8 cellular contexts compared by ENCODE assay signal in genomic region chr5:137320056-137321045, GRCh38.
DNase-seq lines count a peak whose midpoint lies in the region; ATAC-seq and TF ChIP-seq lines count a peak whose summit lies in the region.

No MANE protein-coding gene starts in this region.

- DNase-seq in DND-41 = peak; percentile 40
- peak; percentile 21 for DNase-seq in HCT116 (ENCODE audit: low read depth, low spot score)
- DNase-seq in NCI-H2227 treated with DMSO at 0.1 percent for 48 hours (lab: John Stamatoyannopoulos, UW) = peak; percentile 5
- peak; percentile 27 for DNase-seq in activated CD8-positive, alpha-beta T cell treated with anti-CD3 and anti-CD28 coated beads for 36 hours
- peak in 1 of 2 donors; percentile 26 for DNase-seq in heart right ventricle
- no peak for DNase-seq in sigmoid colon
- DNase-seq in stimulated activated CD4-positive, alpha-beta T cell treated with anti-CD3 and anti-CD28 coated beads, Interleukin-4, amount 100 ng/mL, for 4 hours = no peak

- TF ChIP-seq POLR2A in HCT116 (IDR thresholded peaks at IDR 0.05; ENCODE audit: borderline replicate concordance, extremely low read depth, insufficient read depth, insufficient read length) = no peak
- TF ChIP-seq POLR2A in sigmoid colon (IDR thresholded peaks at IDR 0.05) = no peak

- H3K4me1 Mint-ChIP-seq in activated CD8-positive, alpha-beta T cell treated with anti-CD3 and anti-CD28 coated beads for 36 hours (ENCODE audit: low read depth) = no peaks in the 10 kb centered on the region

- H3K27me3 Mint-ChIP-seq in activated CD8-positive, alpha-beta T cell treated with anti-CD3 and anti-CD28 coated beads for 36 hours = peaks cover 7% of the 10 kb centered on the region

- H3K27me3 ChIP-seq in DND-41 (ENCODE audit: insufficient read depth, low read length, poor library complexity) (peaks cover 27% of the 10 kb centered on the region), HCT116 (ENCODE audit: insufficient read depth, low read length) (peaks cover 69% of the 10 kb centered on the region), heart right ventricle (peaks cover 0 to 8% (median 0%) of the 10 kb centered on the region in 7 donors), sigmoid colon (no peaks in the 10 kb centered on the region)

- H3K4me1 ChIP-seq in DND-41 (ENCODE audit: insufficient read depth, low read length) (no peaks in the 10 kb centered on the region), HCT116 (ENCODE audit: control insufficient read depth in 1 of 2, insufficient read depth in 2 of 2, low read length in 2 of 2) (no peaks in the 10 kb centered on the region), heart right ventricle (peaks cover 0 to 23% (median 11%) of the 10 kb centered on the region in 9 donors), sigmoid colon (peaks cover 0 to 28% (median 14%) of the 10 kb centered on the region in 4 donors)

- H3K27ac ChIP-seq in DND-41 (ENCODE audit: low read length) (no peak overlapping the region), HCT116 (ENCODE audit: low read depth, low read length) (no peak overlapping the region), heart right ventricle (no peak overlapping the region), sigmoid colon (peak overlapping the region in 1 of 4 donors; percentile 8)

- no peak overlapping the region for H3K27ac Mint-ChIP-seq in activated CD8-positive, alpha-beta T cell treated with anti-CD3 and anti-CD28 coated beads for 36 hours

- TF ChIP-seq RAD21 in HCT116 (IDR thresholded peaks at IDR 0.05; ENCODE audit: low read depth) = peak; percentile 65

- H3K9me2 ChIP-seq in HCT116 (ENCODE audit: insufficient read depth) = no peaks in the 10 kb centered on the region

- no peaks in the 10 kb centered on the region for H3K9me3 Mint-ChIP-seq in activated CD8-positive, alpha-beta T cell treated with anti-CD3 and anti-CD28 coated beads for 36 hours

- H3K4me2 ChIP-seq in DND-41 (ENCODE audit: insufficient read depth, low read length) = no peak overlapping the region
- H3K4me2 ChIP-seq in HCT116 (ENCODE audit: low read length) = no peak overlapping the region

- H3K4me3 ChIP-seq in DND-41 (ENCODE audit: low read depth in 1 of 2, low read length in 2 of 2) (no peak overlapping the region), HCT116 (replicated peaks in 1 of 2; ENCODE audit: low read depth in 1 of 2, low read length in 2 of 2) (no peak overlapping the region), heart right ventricle (no peak overlapping the region), sigmoid colon (no peak overlapping the region)

- POLR2A ChIA-PET in HCT116 (lab: Charles Lee) = no interaction called here
- POLR2A ChIA-PET in activated CD8-positive, alpha-beta T cell treated with anti-CD3 and anti-CD28 coated beads for 36 hours (lab: Charles Lee) = no interaction called here

- H3K4me3 Mint-ChIP-seq in activated CD8-positive, alpha-beta T cell treated with anti-CD3 and anti-CD28 coated beads for 36 hours = no peak overlapping the region

- RAD21 ChIA-PET in HCT116 (lab: Charles Lee; ENCODE audit: low non-redundant PET in 1 of 2, low total read pairs in 2 of 2, uncharacterized antibody in 2 of 2, unreplicated experiment in 2 of 2) = interaction anchor here (0.6 to 1.0 kb wide), 3 partner anchors 178 to 280 kb away, joined by 3 to 4 read pairs (median 4); no protein-coding TSS in a partner anchor

- TF ChIP-seq EP300 in sigmoid colon (IDR thresholded peaks at IDR 0.05) = no peak

- H4K20me1 ChIP-seq in DND-41 (ENCODE audit: insufficient read depth, low read length) = no peaks in the 10 kb centered on the region
- H4K20me1 ChIP-seq in HCT116 (ENCODE audit: insufficient read depth) = no peaks in the 10 kb centered on the region

- no peaks in the 10 kb centered on the region for H3K79me2 ChIP-seq in DND-41 (ENCODE audit: insufficient read depth, low read length)
- H3K79me2 ChIP-seq in HCT116 (ENCODE audit: insufficient read depth, low read length) = no peaks in the 10 kb centered on the region

- BruUV-seq in HCT116 (replicated peaks; lab: Mats Ljungman, UMichigan) = no TSS peak

- no peak overlapping the region for H3K9ac ChIP-seq in DND-41 (ENCODE audit: low read depth, low read length)
- H3K9ac ChIP-seq in HCT116 (ENCODE audit: low read length) = no peak overlapping the region

- H2AFZ ChIP-seq in DND-41 (ENCODE audit: low read depth, low read length) (no peak overlapping the region), HCT116 (ENCODE audit: low read depth, low read length, poor library complexity, severe bottlenecking) (no peak overlapping the region)

- TF ChIP-seq CTCF in DND-41 (IDR thresholded peaks at IDR 0.05; ENCODE audit: borderline replicate concordance, extremely low read depth, low read length, poor library complexity, severe bottlenecking) (peak; percentile 80), HCT116 (IDR thresholded peaks at IDR 0.05 in 2 of 3, conservative IDR thresholded peaks at IDR 0.05 in 1 of 3; ENCODE audit: borderline replicate concordance in 1 of 3, insufficient read depth in 1 of 3, low read depth in 2 of 3, low read length in 2 of 3) (peak; percentile 63 to 77 (median 69); a peak in 5 of 6 replicates), heart right ventricle (IDR thresholded peaks at IDR 0.05) (peak; percentile 58 to 86 (median 83)), sigmoid colon (IDR thresholded peaks at IDR 0.05) (peak; percentile 57 to 82 (median 76))
- peak; percentile 58 for TF ChIP-seq CTCF in activated CD8-positive, alpha-beta T cell treated with anti-CD3 and anti-CD28 coated beads for 36 hours (IDR thresholded peaks at IDR 0.05)

- H3K9me3 ChIP-seq in DND-41 (ENCODE audit: insufficient read depth, low read length, severe bottlenecking) (no peaks in the 10 kb centered on the region), HCT116 (ENCODE audit: control insufficient read depth in 1 of 2, insufficient read depth in 1 of 2, low read depth in 1 of 2, low read length in 2 of 2) (no peaks in the 10 kb centered on the region), heart right ventricle (peaks cover 0 to 7% (median 0%) of the 10 kb centered on the region in 11 donors), sigmoid colon (no peaks in the 10 kb centered on the region)

- ATAC-seq in DND-41 (ENCODE audit: insufficient read depth, low read depth) (no peak), HCT116 (peak; percentile 59), heart right ventricle (peak in 7 of 8 donors; percentile 28 to 59 (median 49)), HG02763 (IDR thresholded peaks at IDR 0.05; ENCODE audit: unreplicated experiment) (no peak)
- no peak for ATAC-seq in activated CD8-positive, alpha-beta T cell treated with anti-CD3 and anti-CD28 coated beads for 36 hours

- intact Hi-C loops in HCT116 (cut with micrococcal nuclease) (loop anchor here (1.0 to 5.0 kb wide), 2 partner anchors 179 to 812 kb away; partner anchors contain the start of gene SPOCK1), heart right ventricle (cut with DNase I) (loop anchor here in 9 of 10 donors (1.0 to 10.0 kb wide), 5 partner anchors 176 to 516 kb away; partner anchors contain the start of gene SPOCK1 (in 8 of the 9)), sigmoid colon (cut with DNase I) (loop anchor here (1.0 to 2.0 kb wide), 2 partner anchors 24 to 179 kb away; partner anchors contain the start of gene SPOCK1)
- intact Hi-C loops in activated CD8-positive, alpha-beta T cell treated with anti-CD3 and anti-CD28 coated beads for 36 hours (cut with micrococcal nuclease) = no loop called here

- WGBS in heart right ventricle, 2 donors = 2 to 15% methylated on average over 3 of the region's 3 CpGs
- 1 to 5% methylated on average over 3 of the region's 3 CpGs for WGBS in sigmoid colon, 2 donors

- H3K36me3 ChIP-seq in DND-41 (ENCODE audit: insufficient read depth, low read length) (no peaks in the 10 kb centered on the region), HCT116 (ENCODE audit: control insufficient read depth in 1 of 2, insufficient read depth in 2 of 2, low read length in 2 of 2) (no peaks in the 10 kb centered on the region), heart right ventricle (no peaks in the 10 kb centered on the region), sigmoid colon (no peaks in the 10 kb centered on the region)

- no peaks in the 10 kb centered on the region for H3K36me3 Mint-ChIP-seq in activated CD8-positive, alpha-beta T cell treated with anti-CD3 and anti-CD28 coated beads for 36 hours (ENCODE audit: low read depth)

- CTCF ChIA-PET in HCT116 (lab: Charles Lee) = interaction anchor here (0.6 to 2.2 kb wide), 17 partner anchors 10 to 813 kb away, joined by 3 to 10 read pairs (median 4); partner anchors contain the start of gene SPOCK1
- CTCF ChIA-PET in activated CD8-positive, alpha-beta T cell treated with anti-CD3 and anti-CD28 coated beads for 36 hours (lab: Charles Lee) = interaction anchor here (0.7 to 2.8 kb wide), 32 partner anchors 10 to 318 kb away, joined by 3 to 26 read pairs (median 4); partner anchors contain the start of gene SPOCK1

TF ChIP-seq in HCT116, 20 proteins besides CTCF, POLR2A, EP300 and RAD21 (continues in another document):
- no peak for TF ChIP-seq EZH2 (IDR thresholded peaks at IDR 0.05)
- no peak for TF ChIP-seq CEBPB (IDR thresholded peaks at IDR 0.05; ENCODE audit: low read depth)
- no peak for TF ChIP-seq MAX (IDR thresholded peaks at IDR 0.05)
- TF ChIP-seq EZH2phosphoT487 (IDR thresholded peaks at IDR 0.05; ENCODE audit: borderline replicate concordance) = no peak
- no peak for TF ChIP-seq ZBTB33 (IDR thresholded peaks at IDR 0.05; ENCODE audit: extremely low read depth, insufficient replicate concordance, low read length)
- TF ChIP-seq YY1 (IDR thresholded peaks at IDR 0.05; ENCODE audit: extremely low read depth, insufficient replicate concordance, low read depth, low read length) = no peak
- TF ChIP-seq FOSL1 (IDR thresholded peaks at IDR 0.05; ENCODE audit: low read depth) = no peak
- no peak for TF ChIP-seq SIN3A (IDR thresholded peaks at IDR 0.05; ENCODE audit: low read depth)

Comparison
In these comparisons a context has a peak if more than half of its experiments do, and no peak if none do; other contexts are left out.
1. ATAC-seq: peak in HCT116 (single experiment) and heart right ventricle (7 of 8); none in DND-41 (single experiment), activated CD8-positive, alpha-beta T cell treated with anti-CD3 and anti-CD28 coated beads for 36 hours (single experiment) and HG02763 (single experiment).
2. DNase-seq: peak in DND-41 (single experiment), HCT116 (single experiment), NCI-H2227 treated with DMSO at 0.1 percent for 48 hours (single experiment) and activated CD8-positive, alpha-beta T cell treated with anti-CD3 and anti-CD28 coated beads for 36 hours (single experiment); none in sigmoid colon (single experiment) and stimulated activated CD4-positive, alpha-beta T cell treated with anti-CD3 and anti-CD28 coated beads, Interleukin-4, amount 100 ng/mL, for 4 hours (0 of 2).
3. Peak in every context shown above with its lines, with median percentiles within 50 percentile points of each other: CTCF ChIP-seq.